Comparison of ENCODE assay signal across 1 cellular context in genomic region chr6:10531942-10532341, GRCh38.
TF ChIP-seq lines count a peak whose summit lies in the region.

No MANE protein-coding gene starts in this region.

TF ChIP-seq in GM12878, 131 proteins besides CTCF, POLR2A, EP300 and RAD21 (continued from another document):
- TF ChIP-seq, protein P1, sequence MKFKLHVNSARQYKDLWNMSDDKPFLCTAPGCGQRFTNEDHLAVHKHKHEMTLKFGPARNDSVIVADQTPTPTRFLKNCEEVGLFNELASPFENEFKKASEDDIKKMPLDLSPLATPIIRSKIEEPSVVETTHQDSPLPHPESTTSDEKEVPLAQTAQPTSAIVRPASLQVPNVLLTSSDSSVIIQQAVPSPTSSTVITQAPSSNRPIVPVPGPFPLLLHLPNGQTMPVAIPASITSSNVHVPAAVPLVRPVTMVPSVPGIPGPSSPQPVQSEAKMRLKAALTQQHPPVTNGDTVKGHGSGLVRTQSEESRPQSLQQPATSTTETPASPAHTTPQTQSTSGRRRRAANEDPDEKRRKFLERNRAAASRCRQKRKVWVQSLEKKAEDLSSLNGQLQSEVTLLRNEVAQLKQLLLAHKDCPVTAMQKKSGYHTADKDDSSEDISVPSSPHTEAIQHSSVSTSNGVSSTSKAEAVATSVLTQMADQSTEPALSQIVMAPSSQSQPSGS (IDR thresholded peaks at IDR 0.05; ENCODE audit: low read length) = peak; percentile 1; the same call in 1 of the 2 replicates
- TF ChIP-seq EED (IDR thresholded peaks at IDR 0.05; ENCODE audit: low read depth) (peak; percentile 71), IKZF1 (conservative IDR thresholded peaks at IDR 0.05) (peak; percentile 52; the same call in 1 of the 2 replicates), RELB (IDR thresholded peaks at IDR 0.05; ENCODE audit: low read depth) (peak; percentile 59; the same call in 1 of the 2 replicates), ETV6 (conservative IDR thresholded peaks at IDR 0.05 in 1 of 2, IDR thresholded peaks at IDR 0.05 in 1 of 2; ENCODE audit: borderline replicate concordance in 1 of 2, low read depth in 1 of 2) (0 out of 4 replicates have a peak, but pooled peaks of 1 of the 2 experiments have one; percentile 9), E2F4 (IDR thresholded peaks at IDR 0.05; ENCODE audit: low read depth, low read length) (no peak)
